Comparison of ENCODE assay signal across 8 cellular contexts in genomic region chr5:157328277-157328912, GRCh38.
DNase-seq lines count a peak whose midpoint lies in the region; ATAC-seq lines count a peak whose summit lies in the region.

No MANE protein-coding gene starts in this region.

- H3K4me2 ChIP-seq in mesenchymal stem cell (ENCODE audit: low read length, poor library complexity, severe bottlenecking), result peak overlapping the region; percentile 65

- H4K91ac ChIP-seq in mesenchymal stem cell (ENCODE audit: low read length), result no peak overlapping the region

- H3K9me3 Mint-ChIP-seq in activated CD4-positive, alpha-beta T cell treated with anti-CD3 and anti-CD28 coated beads for 36 hours (ENCODE audit: low read depth), result no peaks in the 10 kb centered on the region

- WGBS in mesenchymal stem cell, result 51% methylated on average over 6 of the region's 12 CpGs

- intact Hi-C loops in activated CD4-positive, alpha-beta T cell treated with anti-CD3 and anti-CD28 coated beads for 36 hours (cut with DNase I, micrococcal nuclease), result loop anchor here (1.0 to 5.0 kb wide), 5 partner anchors 103 to 415 kb away; partner anchors contain the start of gene LSM11 (in 2 of the 2)

- H3K36me3 Mint-ChIP-seq in activated CD4-positive, alpha-beta T cell treated with anti-CD3 and anti-CD28 coated beads for 36 hours (ENCODE audit: low read depth), result peaks cover 76% of the 10 kb centered on the region

- H3K27me3 Mint-ChIP-seq in activated CD4-positive, alpha-beta T cell treated with anti-CD3 and anti-CD28 coated beads for 36 hours, result no peaks in the 10 kb centered on the region

- H3K9ac ChIP-seq in mesenchymal stem cell (ENCODE audit: low read length), result peak overlapping the region; percentile 77

- DNase-seq in CD1c-positive myeloid dendritic cell (ENCODE audit: extremely low spot score) (peak; percentile 84), NCI-H345 treated with DMSO at 0.1 percent for 48 hours (lab: John Stamatoyannopoulos, UW; ENCODE audit: unreplicated experiment) (peak; percentile 58), ecto neural progenitor cell (ENCODE audit: low spot score) (peak; percentile 70), mesenchymal stem cell (peak; percentile 83)
- DNase-seq in activated CD4-positive, alpha-beta T cell treated with anti-CD3 and anti-CD28 coated beads for 36 hours, result peak; percentile 77
- DNase-seq in stimulated activated CD8-positive, alpha-beta memory T cell treated with anti-CD3 and anti-CD28 coated beads, Interleukin-4, amount 100 ng/mL, for 1 hour (ENCODE audit: low read depth in 2 of 2, low spot score in 1 of 2), result peak; percentile 23 to 32

- no peak overlapping the region for H3K4ac ChIP-seq in mesenchymal stem cell (ENCODE audit: low read depth in 1 of 2, low read length in 2 of 2)

- peak overlapping the region; percentile 29 for H2AFZ ChIP-seq in mesenchymal stem cell (ENCODE audit: low read depth, low read length)

- peak overlapping the region; percentile 9 for H3K4me3 Mint-ChIP-seq in activated CD4-positive, alpha-beta T cell treated with anti-CD3 and anti-CD28 coated beads for 36 hours

- no peaks in the 10 kb centered on the region for H3K4me1 ChIP-seq in mesenchymal stem cell (ENCODE audit: control insufficient read depth, insufficient read depth, low read depth, low read length)

- peaks cover 4 to 44% of the 10 kb centered on the region in 2 experiments for H3K36me3 ChIP-seq in mesenchymal stem cell (ENCODE audit: control insufficient read depth in 1 of 2, insufficient read depth in 2 of 2, low read depth in 1 of 2, low read length in 2 of 2)

- no peak overlapping the region for H2BK5ac ChIP-seq in mesenchymal stem cell (ENCODE audit: low read depth, low read length, poor library complexity, severe bottlenecking)

- H3K27ac Mint-ChIP-seq in activated CD4-positive, alpha-beta T cell treated with anti-CD3 and anti-CD28 coated beads for 36 hours, result peak overlapping the region; percentile 85

- H3K14ac ChIP-seq in mesenchymal stem cell (ENCODE audit: low read length in 2 of 2), result no peak overlapping the region

- H3K27ac ChIP-seq in mesenchymal stem cell (ENCODE audit: low read length, poor library complexity, severe bottlenecking), result no peak overlapping the region

- H2BK15ac ChIP-seq in mesenchymal stem cell (ENCODE audit: low read depth, poor library complexity, severe bottlenecking), result no peak overlapping the region

- no peak overlapping the region for H2BK12ac ChIP-seq in mesenchymal stem cell (ENCODE audit: low read length in 2 of 2)

- H3K23ac ChIP-seq in mesenchymal stem cell (ENCODE audit: low read length in 2 of 2), result no peak overlapping the region

- H3K18ac ChIP-seq in mesenchymal stem cell (ENCODE audit: low read depth in 1 of 2, low read length in 2 of 2), result no peak overlapping the region

- CTCF ChIA-PET in activated CD4-positive, alpha-beta T cell treated with anti-CD3 and anti-CD28 coated beads for 36 hours (lab: Charles Lee), result interaction anchor here (0.6 to 8.5 kb wide), 56 partner anchors 8 to 1120 kb away, joined by 3 to 117 read pairs (median 4); partner anchors contain the start of gene LSM11

- no peaks in the 10 kb centered on the region for H3K79me1 ChIP-seq in mesenchymal stem cell (replicated peaks; ENCODE audit: low read length, poor library complexity, severe bottlenecking)

- H3K4me3 ChIP-seq in mesenchymal stem cell (ENCODE audit: insufficient read depth in 1 of 2, low read depth in 1 of 2, low read length in 2 of 2), result peak overlapping the region in 1 of 2 experiments; percentile 43

- H2BK120ac ChIP-seq in mesenchymal stem cell (ENCODE audit: low read depth, low read length), result no peak overlapping the region

- POLR2A ChIA-PET in activated CD4-positive, alpha-beta T cell treated with anti-CD3 and anti-CD28 coated beads for 36 hours (lab: Charles Lee), result no interaction called here

- ATAC-seq in GM19043 (IDR thresholded peaks at IDR 0.05; ENCODE audit: low read depth, unreplicated experiment) (peak; percentile 96), HG03280 (IDR thresholded peaks at IDR 0.05; ENCODE audit: unreplicated experiment) (peak; percentile 95)
- ATAC-seq in activated CD4-positive, alpha-beta T cell treated with anti-CD3 and anti-CD28 coated beads for 36 hours, result peak; percentile 97

- peaks cover 50% of the 10 kb centered on the region for H3K4me1 Mint-ChIP-seq in activated CD4-positive, alpha-beta T cell treated with anti-CD3 and anti-CD28 coated beads for 36 hours

- H3K27me3 ChIP-seq in mesenchymal stem cell (ENCODE audit: control insufficient read depth in 1 of 2, insufficient read depth in 1 of 2, low read length in 2 of 2), result no peaks in the 10 kb centered on the region

- no peak overlapping the region for H2AK5ac ChIP-seq in mesenchymal stem cell (ENCODE audit: low read length, severe bottlenecking)

- H4K8ac ChIP-seq in mesenchymal stem cell (ENCODE audit: low read length), result no peak overlapping the region

- H3K9me3 ChIP-seq in mesenchymal stem cell (ENCODE audit: control insufficient read depth, low read length), result no peaks in the 10 kb centered on the region

Comparison
In these comparisons a context has a peak if more than half of its experiments do, and no peak if none do; other contexts are left out.
1. DNase-seq: peak in every context shown above with its lines; median percentile 84 in CD1c-positive myeloid dendritic cell; 83 in mesenchymal stem cell; 77 in activated CD4-positive, alpha-beta T cell treated with anti-CD3 and anti-CD28 coated beads for 36 hours; 70 in ecto neural progenitor cell; 58 in NCI-H345 treated with DMSO at 0.1 percent for 48 hours; 28 in stimulated activated CD8-positive, alpha-beta memory T cell treated with anti-CD3 and anti-CD28 coated beads, Interleukin-4, amount 100 ng/mL, for 1 hour.